In genomic region chr6:121865811-121866210, GRCh38 we compare ENCODE assay signal across 18 cellular contexts.
"Had no signal": no experiment of that assay in that cellular context is flagged by ENCODE, and none has a peak within 500 bp of the region (broad histone marks: within the 10 kb centered on the region; RNA-seq: fewer than 3 reads in every experiment).

No MANE protein-coding gene starts in this region.

- H3K4me1 Mint-ChIP-seq: naive thymus-derived CD8-positive, alpha-beta T cell had no signal

- H3K36me3 ChIP-seq: colonic mucosa, esophagus squamous epithelium, neutrophil had no signal

- H3K4me3 ChIP-seq: colonic mucosa, esophagus squamous epithelium, lung, skin epidermis had no signal

- H3K27ac ChIP-seq: colonic mucosa, esophagus squamous epithelium, neutrophil had no signal

- H3K4me3 Mint-ChIP-seq: naive thymus-derived CD8-positive, alpha-beta T cell had no signal

- DNase-seq: colonic mucosa; dermis blood vessel endothelial cell; esophagus squamous epithelium; foreskin melanocyte; head of caudate nucleus; hippocampal formation; left colon; left ventricle myocardium superior; mesenchymal stem cell; naive thymus-derived CD8-positive, alpha-beta T cell; posterior cingulate gyrus; stimulated activated CD4-positive, alpha-beta T cell treated with anti-CD3 and anti-CD28 coated beads, Interleukin-12 subunit alpha, Interleukin-12 subunit beta, amount 100 ng/mL, for 4 hours; stimulated activated naive CD4-positive, alpha-beta T cell treated with Interleukin-2 at 50 U/mL for 16 hours; trophoblast cell had no signal

- H3K36me3 Mint-ChIP-seq: naive thymus-derived CD8-positive, alpha-beta T cell had no signal

- H3K9me3 ChIP-seq: colonic mucosa, esophagus squamous epithelium, neutrophil had no signal

- H3K27ac Mint-ChIP-seq: naive thymus-derived CD8-positive, alpha-beta T cell had no signal

- H3K4me1 ChIP-seq: colonic mucosa had no signal

- ATAC-seq: left colon; left ventricle myocardium superior; naive thymus-derived CD8-positive, alpha-beta T cell; sciatic nerve had no signal

- H3K27me3 ChIP-seq: colonic mucosa, esophagus squamous epithelium, neutrophil had no signal
